24 cellular contexts compared by ENCODE assay signal in genomic region chr13:54424344-54424743, GRCh38.
"Had no signal": no experiment of that assay in that cellular context is flagged by ENCODE, and none has a peak within 500 bp of the region (broad histone marks: within the 10 kb centered on the region; RNA-seq: fewer than 3 reads in every experiment).

No MANE protein-coding gene starts in this region.

- ATAC-seq: activated CD8-positive, alpha-beta T cell treated with anti-CD3 and anti-CD28 coated beads for 36 hours; activated T-cell treated with anti-CD3 and anti-CD28 coated beads, Interleukin-2, amount 50 U/mL, for 72 hours; body of pancreas; K562; Panc1 had no signal

- DNase-seq: activated CD4-positive, alpha-beta T cell treated with anti-CD3 and anti-CD28 coated beads, Interleukin-2, amount 10 ng/mL, durations not matched to agents 24 days and 14 days; activated CD4-positive, alpha-beta T cell treated with anti-CD3 and anti-CD28 coated beads, Interleukin-2, amount 50 U/mL, for 4 hours; activated CD8-positive, alpha-beta T cell treated with anti-CD3 and anti-CD28 coated beads for 36 hours; activated gamma-delta T cell; activated naive CD4-positive, alpha-beta T cell treated with Interleukin-2 at 50 U/mL for 16 hours; activated naive CD8-positive, alpha-beta T cell treated with anti-CD3 and anti-CD28 coated beads, Interleukin-2, amount 10 ng/mL, durations not matched to agents 7 days and 5 days; activated T-cell treated with anti-CD3 and anti-CD28 coated beads, Interleukin-2, amount 50 U/mL, for 1 hour; activated T-cell treated with anti-CD3 and anti-CD28 coated beads, Interleukin-2, amount 50 U/mL, for 72 hours; amygdala; body of pancreas; NCI-H1092 treated with DMSO at 0.1 percent for 48 hours; NCI-H1417; NCI-H1694; NCI-H1930; NCI-H2081 treated with DMSO at 0.1 percent for 48 hours; NCI-H226; NCI-H510A; NCI-H526; SHP77; SJCRH30; T1000; WERI-Rb-1 had no signal
